ENCODE assay signal across 24 cellular contexts in the genomic region with DNA sequence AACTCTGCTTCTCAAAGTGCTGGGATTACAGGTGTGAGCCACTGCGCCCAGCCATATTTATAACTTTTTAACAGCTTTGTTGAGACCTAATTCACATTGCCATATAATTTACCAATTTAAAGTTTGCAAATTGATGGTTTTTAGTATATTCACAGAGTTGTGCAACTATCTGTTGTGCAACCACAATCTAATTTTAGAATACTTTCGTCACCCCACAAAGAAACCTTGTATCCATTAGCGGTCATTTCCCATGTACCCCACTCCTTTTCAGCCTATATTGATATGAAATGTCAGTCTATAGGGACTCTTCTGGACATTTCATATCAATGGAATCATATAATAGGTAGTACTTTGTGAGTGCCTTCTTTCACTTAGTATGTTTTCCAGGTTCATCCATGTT. TPM values are rescaled to one million over a fixed set of nuclear protein-coding genes. Genes with fewer than 3 reads are reported as not detected.
A peak's percentile ranks its signal among the peaks of the same experiment; 100 is the strongest.
DNase-seq lines count a peak whose midpoint lies in the region; ATAC-seq and TF ChIP-seq lines count a peak whose summit lies in the region.
"Had no signal": no experiment of that assay in that cellular context is flagged by ENCODE, and none has a peak within 500 bp of the region (broad histone marks: within the 10 kb centered on the region; RNA-seq: fewer than 3 reads in every experiment).

No MANE protein-coding gene starts in this region.

- H3K4me1 ChIP-seq in tibial artery (peaks cover 0 to 92% (median 50%) of the 10 kb centered on the region in 4 donors), SJCRH30 (peaks cover 6% of the 10 kb centered on the region)
- H3K4me1 ChIP-seq: prostate gland had no signal

- DNase-seq in SIG-M5 treated with dmso at 0.1 percent for 504 hours (lab: John Stamatoyannopoulos, UW; ENCODE audit: unreplicated experiment) (peak; percentile 17), SIG-M5 (lab: John Stamatoyannopoulos, UW) (no peak), SKM-1 (lab: John Stamatoyannopoulos, UW; ENCODE audit: unreplicated experiment) (peak; percentile 19), fibroblast of villous mesenchyme (ENCODE audit: low read depth) (peak; percentile 77), tibial artery (no peak), SJCRH30 (no peak), NCI-H524 (lab: John Stamatoyannopoulos, UW) (no peak)
- DNase-seq: 8988T; activated CD4-positive, alpha-beta T cell treated with anti-CD3 and anti-CD28 coated beads for 1 hour; activated naive CD8-positive, alpha-beta T cell treated with anti-CD3 and anti-CD28 coated beads, Interleukin-2, amount 10 ng/mL, durations not matched to agents 7 days and 5 days; brain microvascular endothelial cell; dermis blood vessel endothelial cell; H9; left colon; mucosa of descending colon; NCI-H1105 treated with DMSO at 0.1 percent for 48 hours; NCI-H774; Peyer's patch; stimulated activated CD4-positive, alpha-beta T cell treated with anti-CD3 and anti-CD28 coated beads, Interleukin-4, amount 100 ng/mL, for 4 hours had no signal

- H3K36me3 ChIP-seq in tibial artery, result peaks cover 0 to 7% (median 0%) of the 10 kb centered on the region in 3 donors
- no peaks in the 10 kb centered on the region; the same call in 1 of the 2 replicates for H3K36me3 ChIP-seq in SJCRH30
- H3K36me3 ChIP-seq: brain microvascular endothelial cell, Peyer's patch, prostate gland had no signal

- TF ChIP-seq CTCF in fibroblast of villous mesenchyme (IDR thresholded peaks at IDR 0.05; ENCODE audit: insufficient read depth, low read depth, low read length) (no peak), tibial artery (IDR thresholded peaks at IDR 0.05) (no peak)

- H3K9me3 ChIP-seq in tibial artery, result peaks cover 0 to 8% (median 0%) of the 10 kb centered on the region in 3 donors
- H3K9me3 ChIP-seq in SJCRH30 (replicated peaks), result no peaks in the 10 kb centered on the region
- H3K9me3 ChIP-seq: Peyer's patch, prostate gland had no signal

- H3K27me3 ChIP-seq in tibial artery (no peaks in the 10 kb centered on the region), SJCRH30 (no peaks in the 10 kb centered on the region)
- H3K27me3 ChIP-seq: brain microvascular endothelial cell, Peyer's patch had no signal

- no peak overlapping the region for H3K4me3 ChIP-seq in fibroblast of villous mesenchyme (ENCODE audit: low read depth, low read length)
- H3K4me3 ChIP-seq in tibial artery, result no peak overlapping the region
- no peak overlapping the region for H3K4me3 ChIP-seq in SJCRH30
- H3K4me3 ChIP-seq: mucosa of descending colon, Peyer's patch, prostate gland had no signal

- H3K27ac ChIP-seq in tibial artery, result peak overlapping the region; percentile 8 to 45
- no peak overlapping the region for H3K27ac ChIP-seq in SJCRH30
- H3K27ac ChIP-seq: brain microvascular endothelial cell, C4-2B, HL-60, Peyer's patch, prostate gland had no signal

- intact Hi-C loops in tibial artery (cut with DNase I; ENCODE audit: low total_unique reads), result no loop called here

- no peak for ATAC-seq in GM21526 (IDR thresholded peaks at IDR 0.05; ENCODE audit: low FRiP score, unreplicated experiment)
- ATAC-seq: left colon, mucosa of descending colon, SK-N-SH treated with all-trans-retinoic acid at 6 μM for 48 hours had no signal

RNA-seq across cellular contexts. Expression of gene FOXO3, which starts 55.8 kb away (rescaled TPM):
- total RNA-seq in fibroblast of villous mesenchyme, result 41.9 and 43.2 TPM in 2 replicates
- total RNA-seq in SJCRH30 (2014; rRNA removed; shearing (Covaris generic)), result 35.0 and 35.7 TPM in 2 replicates

Comparison
In these comparisons a context has a peak if more than half of its experiments do, and no peak if none do; other contexts are left out.
1. DNase-seq: peak in SIG-M5 treated with dmso at 0.1 percent for 504 hours (single experiment), SKM-1 (single experiment) and fibroblast of villous mesenchyme (single experiment); none in SIG-M5 (single experiment), tibial artery (0 of 2), SJCRH30 (0 of 2) and NCI-H524 (0 of 2).